ENCODE assay signal across 9 cellular contexts in the genomic region with DNA sequence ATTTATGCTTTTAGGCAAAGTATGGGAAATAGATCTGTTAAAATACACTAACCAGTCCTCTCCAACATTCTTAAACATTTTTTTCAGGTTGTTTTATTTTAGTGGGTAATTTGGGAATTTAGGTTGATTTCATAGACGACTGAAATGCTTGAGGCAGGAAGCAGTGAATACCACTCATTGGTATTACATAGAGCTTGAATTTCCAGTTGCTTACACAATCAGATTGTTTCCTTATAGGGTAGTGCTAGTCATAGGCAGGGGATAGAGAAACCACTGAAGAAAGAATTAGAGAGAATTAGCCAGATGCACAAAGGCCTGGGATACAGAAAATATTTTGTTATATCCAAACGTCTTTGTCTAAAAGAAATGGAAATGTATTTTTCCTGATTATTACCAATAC. TPM values are rescaled to one million over a fixed set of nuclear protein-coding genes. Genes with fewer than 3 reads are reported as not detected.
DNase-seq lines count a peak whose midpoint lies in the region; ATAC-seq and TF ChIP-seq lines count a peak whose summit lies in the region.
"Had no signal": no experiment of that assay in that cellular context is flagged by ENCODE, and none has a peak within 500 bp of the region (broad histone marks: within the 10 kb centered on the region; RNA-seq: fewer than 3 reads in every experiment).

No MANE protein-coding gene starts in this region.

- TF ChIP-seq POLR2A in erythroblast (IDR thresholded peaks at IDR 0.05; ENCODE audit: low read length) = no peak

- no peak overlapping the region for H2AFZ ChIP-seq in smooth muscle cell (ENCODE audit: low read depth)

- H3K4me1 Mint-ChIP-seq in activated CD4-positive, alpha-beta memory T cell treated with anti-CD3 and anti-CD28 coated beads for 36 hours (ENCODE audit: low read depth) = peaks cover 5% of the 10 kb centered on the region

- H3K9me3 Mint-ChIP-seq in activated CD4-positive, alpha-beta memory T cell treated with anti-CD3 and anti-CD28 coated beads for 36 hours = no peaks in the 10 kb centered on the region

- no peaks in the 10 kb centered on the region for H3K36me3 Mint-ChIP-seq in activated CD4-positive, alpha-beta memory T cell treated with anti-CD3 and anti-CD28 coated beads for 36 hours

- peaks cover 5% of the 10 kb centered on the region for H3F3A ChIP-seq in smooth muscle cell (ENCODE audit: low read depth)

- CTCF ChIA-PET in activated CD4-positive, alpha-beta memory T cell treated with anti-CD3 and anti-CD28 coated beads for 36 hours (lab: Charles Lee) = no interaction called here

- no peaks in the 10 kb centered on the region for H3K9me3 ChIP-seq in smooth muscle cell (replicated peaks; ENCODE audit: low read depth)

- peak overlapping the region; percentile 57 for H3K4me2 ChIP-seq in smooth muscle cell

- ATAC-seq in SK-N-SH treated with all-trans-retinoic acid at 6 μM for 48 hours (peak; percentile 98), GM19455 (IDR thresholded peaks at IDR 0.05; ENCODE audit: unreplicated experiment) (no peak), HG03095 (IDR thresholded peaks at IDR 0.05; ENCODE audit: unreplicated experiment) (no peak)

- H3K4me3 ChIP-seq in HFF-Myc (replicated peaks; ENCODE audit: low read depth, low read length) (no peak overlapping the region), fibroblast of villous mesenchyme (ENCODE audit: low read depth, low read length) (no peak overlapping the region), smooth muscle cell (no peak overlapping the region)

- H3K9ac ChIP-seq in smooth muscle cell (ENCODE audit: low read depth) = peak overlapping the region; percentile 56

- intact Hi-C loops in activated CD4-positive, alpha-beta memory T cell treated with anti-CD3 and anti-CD28 coated beads for 36 hours (cut with micrococcal nuclease) = no loop called here

- peak; percentile 76 for DNase-seq in HFF-Myc (ENCODE audit: extremely low read depth, low read depth)
- peak; percentile 88 for DNase-seq in fibroblast of villous mesenchyme (ENCODE audit: low read depth)
- DNase-seq in smooth muscle cell (lab: John Stamatoyannopoulos, UW; ENCODE audit: unreplicated experiment) = no peak
- DNase-seq in activated CD4-positive, alpha-beta memory T cell treated with anti-CD3 and anti-CD28 coated beads for 36 hours = no peak
- no peak for DNase-seq in erythroblast (lab: John Stamatoyannopoulos, UW)
- DNase-seq: activated CD4-positive, alpha-beta T cell treated with anti-CD3 and anti-CD28 coated beads, Interleukin-2, amount 10 ng/mL, durations not matched to agents 24 days and 14 days had no signal

- peaks cover 24% of the 10 kb centered on the region for H3K4me1 ChIP-seq in smooth muscle cell (ENCODE audit: low read depth)

- H3K27ac Mint-ChIP-seq in activated CD4-positive, alpha-beta memory T cell treated with anti-CD3 and anti-CD28 coated beads for 36 hours = no peak overlapping the region
- H3K27ac Mint-ChIP-seq: activated CD4-positive, alpha-beta T cell treated with anti-CD3 and anti-CD28 coated beads, Interleukin-2, amount 10 ng/mL, durations not matched to agents 24 days and 14 days had no signal

- POLR2A ChIA-PET in activated CD4-positive, alpha-beta memory T cell treated with anti-CD3 and anti-CD28 coated beads for 36 hours (lab: Charles Lee) = no interaction called here

- 1% methylated on average over 2 of the region's 2 CpGs for WGBS in smooth muscle cell (ENCODE audit: low lambda C conversion rate)

- peaks cover 10% of the 10 kb centered on the region for H3K27me3 Mint-ChIP-seq in activated CD4-positive, alpha-beta memory T cell treated with anti-CD3 and anti-CD28 coated beads for 36 hours

- TF ChIP-seq CTCF in HFF-Myc (IDR thresholded peaks at IDR 0.05; ENCODE audit: low read depth, low read length, missing control alignments) (no peak), fibroblast of villous mesenchyme (IDR thresholded peaks at IDR 0.05; ENCODE audit: insufficient read depth, low read depth, low read length) (no peak), smooth muscle cell (IDR thresholded peaks at IDR 0.05; ENCODE audit: borderline replicate concordance, insufficient read depth, poor library complexity, severe bottlenecking) (no peak)

- no peaks in the 10 kb centered on the region for H3K36me3 ChIP-seq in smooth muscle cell (ENCODE audit: low read depth)

- H3K27me3 ChIP-seq in smooth muscle cell (ENCODE audit: low read depth) = no peaks in the 10 kb centered on the region

- peak overlapping the region; percentile 91 for H3K27ac ChIP-seq in smooth muscle cell (ENCODE audit: low read depth)

- no peaks in the 10 kb centered on the region for H3K79me2 ChIP-seq in smooth muscle cell (ENCODE audit: low read depth)

- no peak overlapping the region for H3K4me3 Mint-ChIP-seq in activated CD4-positive, alpha-beta memory T cell treated with anti-CD3 and anti-CD28 coated beads for 36 hours
- H3K4me3 Mint-ChIP-seq: activated CD4-positive, alpha-beta T cell treated with anti-CD3 and anti-CD28 coated beads, Interleukin-2, amount 10 ng/mL, durations not matched to agents 24 days and 14 days had no signal

- H4K20me1 ChIP-seq in smooth muscle cell (ENCODE audit: low read depth) = no peaks in the 10 kb centered on the region

TF ChIP-seq in SK-N-SH treated with all-trans-retinoic acid at 6 μM for 48 hours, 23 proteins besides CTCF, POLR2A, EP300 and RAD21 (continues in another document):
- no peak for TF ChIP-seq OSR1 (CRISPR knock-in tag; IDR thresholded peaks at IDR 0.05)
- no peak for TF ChIP-seq CREB5 (CRISPR knock-in tag; IDR thresholded peaks at IDR 0.05; ENCODE audit: low read depth)
- TF ChIP-seq GLIS3 (CRISPR knock-in tag; IDR thresholded peaks at IDR 0.05) = no peak
- no peak for TF ChIP-seq ZNF70 (CRISPR knock-in tag; IDR thresholded peaks at IDR 0.05)
- no peak for TF ChIP-seq PATZ1 (CRISPR knock-in tag; IDR thresholded peaks at IDR 0.05; ENCODE audit: borderline replicate concordance)
- TF ChIP-seq PPARA (CRISPR knock-in tag; IDR thresholded peaks at IDR 0.05; ENCODE audit: borderline replicate concordance) = no peak
- TF ChIP-seq SNAI2 (CRISPR knock-in tag; IDR thresholded peaks at IDR 0.05) = no peak
- no peak for TF ChIP-seq ISL1 (CRISPR knock-in tag; IDR thresholded peaks at IDR 0.05)
- no peak for TF ChIP-seq ZC3H10 (CRISPR knock-in tag; IDR thresholded peaks at IDR 0.05)
- TF ChIP-seq, protein P1, sequence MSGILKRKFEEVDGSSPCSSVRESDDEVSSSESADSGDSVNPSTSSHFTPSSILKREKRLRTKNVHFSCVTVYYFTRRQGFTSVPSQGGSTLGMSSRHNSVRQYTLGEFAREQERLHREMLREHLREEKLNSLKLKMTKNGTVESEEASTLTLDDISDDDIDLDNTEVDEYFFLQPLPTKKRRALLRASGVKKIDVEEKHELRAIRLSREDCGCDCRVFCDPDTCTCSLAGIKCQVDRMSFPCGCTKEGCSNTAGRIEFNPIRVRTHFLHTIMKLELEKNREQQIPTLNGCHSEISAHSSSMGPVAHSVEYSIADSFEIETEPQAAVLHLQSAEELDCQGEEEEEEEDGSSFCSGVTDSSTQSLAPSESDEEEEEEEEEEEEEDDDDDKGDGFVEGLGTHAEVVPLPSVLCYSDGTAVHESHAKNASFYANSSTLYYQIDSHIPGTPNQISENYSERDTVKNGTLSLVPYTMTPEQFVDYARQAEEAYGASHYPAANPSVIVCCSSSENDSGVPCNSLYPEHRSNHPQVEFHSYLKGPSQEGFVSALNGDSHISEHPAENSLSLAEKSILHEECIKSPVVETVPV (CRISPR knock-in tag; IDR thresholded peaks at IDR 0.05) = no peak
- TF ChIP-seq RARB (CRISPR knock-in tag; IDR thresholded peaks at IDR 0.05) = no peak
- TF ChIP-seq ARNTL (CRISPR knock-in tag; IDR thresholded peaks at IDR 0.05; ENCODE audit: borderline replicate concordance, low read depth) = no peak
- TF ChIP-seq TCF4 (CRISPR knock-in tag; IDR thresholded peaks at IDR 0.05; ENCODE audit: borderline replicate concordance) = no peak
- no peak for TF ChIP-seq TOX (CRISPR knock-in tag; IDR thresholded peaks at IDR 0.05; ENCODE audit: borderline replicate concordance)
- TF ChIP-seq ZNF8 (CRISPR knock-in tag; IDR thresholded peaks at IDR 0.05) = no peak

RNA-seq across cellular contexts. Expression of gene LYVE1, which starts 23.9 kb away (rescaled TPM):
- under 0.01 TPM in 1 of 2 replicates, not detected in the other for total RNA-seq in fibroblast of villous mesenchyme
- not detected in 2 replicates for total RNA-seq in smooth muscle cell
- polyA plus RNA-seq in smooth muscle cell = not detected in 2 replicates
- total RNA-seq in activated CD4-positive, alpha-beta memory T cell treated with anti-CD3 and anti-CD28 coated beads for 36 hours = not detected
- total RNA-seq: activated CD4-positive, alpha-beta T cell treated with anti-CD3 and anti-CD28 coated beads, Interleukin-2, amount 10 ng/mL, durations not matched to agents 24 days and 14 days had no signal

RNA-seq across cellular contexts. Expression of gene RNF141, which starts 51.3 kb away (rescaled TPM):
- total RNA-seq in fibroblast of villous mesenchyme (18.0 and 31.1 TPM in 2 replicates), smooth muscle cell (24.4 and 26.6 TPM in 2 replicates)
- polyA plus RNA-seq in smooth muscle cell = 16.2 and 26.1 TPM in 2 replicates
- total RNA-seq in activated CD4-positive, alpha-beta memory T cell treated with anti-CD3 and anti-CD28 coated beads for 36 hours = 10 to 100 TPM; 17.9 to 18.7 TPM

Comparison
In these comparisons a context has a peak if more than half of its experiments do, and no peak if none do; other contexts are left out.
1. DNase-seq: peak in HFF-Myc (single experiment) and fibroblast of villous mesenchyme (single experiment); none in smooth muscle cell (single experiment), activated CD4-positive, alpha-beta memory T cell treated with anti-CD3 and anti-CD28 coated beads for 36 hours (single experiment) and erythroblast (0 of 2).